In genomic region chr7:43199333-43199732, GRCh38 we compare ENCODE assay signal across 20 cellular contexts.
DNase-seq lines count a peak whose midpoint lies in the region; ATAC-seq, FAIRE-seq and TF ChIP-seq lines count a peak whose summit lies in the region.
"Had no signal": no experiment of that assay in that cellular context is flagged by ENCODE, and none has a peak within 500 bp of the region (broad histone marks: within the 10 kb centered on the region; RNA-seq: fewer than 3 reads in every experiment).

No MANE protein-coding gene starts in this region.

- H3K27me3 ChIP-seq in brain microvascular endothelial cell (replicated peaks) = no peaks in the 10 kb centered on the region
- H3K27me3 ChIP-seq in body of pancreas = no peaks in the 10 kb centered on the region
- H3K27me3 ChIP-seq: neural progenitor cell had no signal

- no peak for ATAC-seq in body of pancreas
- ATAC-seq: activated CD4-positive, alpha-beta T cell treated with anti-CD3 and anti-CD28 coated beads for 36 hours; esophagus mucosa; left cardiac atrium had no signal

- in situ Hi-C loops in brain microvascular endothelial cell (cut with HindIII; ENCODE audit: low pct_ligation_motif_present, low sequenced_read_pairs) = no loop called here

- TF ChIP-seq CTCF in brain microvascular endothelial cell (IDR thresholded peaks at IDR 0.05; ENCODE audit: low read depth, low read length, missing control alignments) (no peak), body of pancreas (IDR thresholded peaks at IDR 0.05) (no peak)

- H3K4me3 ChIP-seq in brain microvascular endothelial cell (ENCODE audit: low read depth, low read length) (no peak overlapping the region), body of pancreas (no peak overlapping the region)
- H3K4me3 ChIP-seq: dorsolateral prefrontal cortex, GM23338, neural progenitor cell, transverse colon had no signal

- FAIRE-seq in HTR-8/SVneo (lab: Jason Lieb, UNC) = no peak

- DNase-seq in DMS53 (lab: John Stamatoyannopoulos, UW) = peak; percentile 62
- peak; percentile 33 for DNase-seq in HTR-8/SVneo (ENCODE audit: insufficient read length, low spot score)
- no peak for DNase-seq in brain microvascular endothelial cell
- DNase-seq in hepatic stellate cell (ENCODE audit: low spot score) = peak; percentile 13
- no peak for DNase-seq in activated CD4-positive, alpha-beta T cell treated with anti-CD3 and anti-CD28 coated beads, Interleukin-2, amount 50 U/mL, for 4 hours
- DNase-seq in COR-L47 (lab: John Stamatoyannopoulos, UW) = no peak
- DNase-seq in body of pancreas = no peak
- DNase-seq in NCI-H146 (lab: John Stamatoyannopoulos, UW) = no peak
- DNase-seq: activated CD4-positive, alpha-beta T cell treated with anti-CD3 and anti-CD28 coated beads for 36 hours; activated gamma-delta T cell; C1 segment of cervical spinal cord; dorsolateral prefrontal cortex; left cardiac atrium; NCI-H446 treated with DMSO at 0.1 percent for 48 hours; SIG-M5; stimulated activated naive CD4-positive, alpha-beta T cell treated with Interleukin-2 at 50 U/mL for 16 hours; transverse colon had no signal

- no peak for TF ChIP-seq POLR2A in body of pancreas (IDR thresholded peaks at IDR 0.05)

- WGBS in body of pancreas, 2 donors = 45 to 59% methylated on average over 2 of the region's 2 CpGs

- intact Hi-C loops in body of pancreas (cut with DNase I) = no loop called here

- peak overlapping the region; percentile 66 for H3K27ac ChIP-seq in brain microvascular endothelial cell
- no peak overlapping the region for H3K27ac ChIP-seq in body of pancreas
- H3K27ac ChIP-seq: dorsolateral prefrontal cortex, neural progenitor cell, transverse colon had no signal

- H3K4me1 ChIP-seq in body of pancreas = no peaks in the 10 kb centered on the region
- H3K4me1 ChIP-seq: transverse colon had no signal

- no peaks in the 10 kb centered on the region for H3K9me3 ChIP-seq in body of pancreas
- H3K9me3 ChIP-seq: transverse colon had no signal

- no peaks in the 10 kb centered on the region for H3K36me3 ChIP-seq in brain microvascular endothelial cell (replicated peaks)
- no peaks in the 10 kb centered on the region for H3K36me3 ChIP-seq in body of pancreas (replicated peaks in 1 of 2; ENCODE audit: insufficient read depth in 1 of 2, low read depth in 2 of 2)
- H3K36me3 ChIP-seq: neural progenitor cell, transverse colon had no signal

Comparison
In these comparisons a context has a peak if more than half of its experiments do, and no peak if none do; other contexts are left out.
1. DNase-seq: peak in DMS53 (single experiment), HTR-8/SVneo (single experiment) and hepatic stellate cell (single experiment); none in brain microvascular endothelial cell (single experiment), activated CD4-positive, alpha-beta T cell treated with anti-CD3 and anti-CD28 coated beads, Interleukin-2, amount 50 U/mL, for 4 hours (0 of 2), COR-L47 (single experiment), body of pancreas (0 of 4) and NCI-H146 (single experiment).